1 cellular context compared by ENCODE assay signal in genomic region chr6:35139924-35140524, GRCh38.
TF ChIP-seq lines count a peak whose summit lies in the region.

No MANE protein-coding gene starts in this region.

TF ChIP-seq in K562, 482 proteins besides CTCF, POLR2A, EP300 and RAD21 (continued from another document):
- TF ChIP-seq ZBTB33 (CRISPR knock-in tag; IDR thresholded peaks at IDR 0.05): 0 out of 2 replicates have a peak, but pooled peaks have one; percentile 19
- peak; percentile 90 for TF ChIP-seq ZSCAN29 (IDR thresholded peaks at IDR 0.05)
- peak; percentile 94 for TF ChIP-seq SMC3 (conservative IDR thresholded peaks at IDR 0.05; ENCODE audit: insufficient read depth, low read depth, low read length)
- TF ChIP-seq ZNF318 (IDR thresholded peaks at IDR 0.05; ENCODE audit: borderline replicate concordance in 1 of 2, low read depth in 1 of 2): 0 out of 4 replicates have a peak, but pooled peaks of 1 of the 2 experiments have one; percentile 9
- TF ChIP-seq RNF2 (IDR thresholded peaks at IDR 0.05): no peak
- peak; percentile 40; the same call in 1 of the 2 replicates for TF ChIP-seq RB1 (IDR thresholded peaks at IDR 0.05; ENCODE audit: low read depth)
- no peak for TF ChIP-seq BCOR (IDR thresholded peaks at IDR 0.05)
- no peak for TF ChIP-seq ZNF280B (CRISPR knock-in tag; IDR thresholded peaks at IDR 0.05)
- TF ChIP-seq MAZ (CRISPR knock-in tag; conservative IDR thresholded peaks at IDR 0.05 in 1 of 2, IDR thresholded peaks at IDR 0.05 in 1 of 2): peak in 1 of 2 experiments; percentile 50; a peak in 1 of 4 replicates
- 0 out of 2 replicates have a peak, but pooled peaks have one; percentile 72 for TF ChIP-seq ARID3A (IDR thresholded peaks at IDR 0.05; ENCODE audit: borderline replicate concordance, low read depth, low read length)
- 0 out of 2 replicates have a peak, but pooled peaks have one; percentile 55 for TF ChIP-seq XRCC5 (IDR thresholded peaks at IDR 0.05; ENCODE audit: low read depth, low read length)
- TF ChIP-seq DEAF1 (CRISPR knock-in tag; IDR thresholded peaks at IDR 0.05): peak; percentile 92
- TF ChIP-seq LCOR (CRISPR knock-in tag; IDR thresholded peaks at IDR 0.05): peak; percentile 21; the same call in 1 of the 2 replicates
